Comparison of ENCODE assay signal across 28 cellular contexts in the genomic region with DNA sequence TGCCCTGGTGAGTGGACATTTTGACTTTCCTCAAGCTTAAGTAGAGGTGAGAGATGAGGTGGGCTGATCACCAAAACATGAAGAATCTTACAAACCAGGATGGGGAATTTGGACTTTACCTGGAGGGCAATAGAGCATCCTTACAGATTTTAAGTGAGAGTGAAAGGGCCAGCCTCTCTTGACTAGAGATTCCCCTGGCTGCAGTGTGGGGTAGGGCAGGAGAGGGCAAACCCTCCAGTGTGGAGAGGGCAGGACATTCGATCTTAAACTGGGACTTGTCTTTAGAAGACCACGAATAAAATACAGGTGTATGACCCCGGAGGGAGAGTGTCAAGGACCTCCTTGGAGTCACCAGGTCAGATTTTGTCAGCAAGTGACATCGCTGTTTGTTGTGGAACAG.
DNase-seq lines count a peak whose midpoint lies in the region; ATAC-seq, FAIRE-seq and TF ChIP-seq lines count a peak whose summit lies in the region.
"Had no signal": no experiment of that assay in that cellular context is flagged by ENCODE, and none has a peak within 500 bp of the region (broad histone marks: within the 10 kb centered on the region; RNA-seq: fewer than 3 reads in every experiment).

No MANE protein-coding gene starts in this region.

- no peaks in the 10 kb centered on the region for H3K79me2 ChIP-seq in GM23338 (replicated peaks; ENCODE audit: insufficient read depth)

- DNase-seq in GM23338 (ENCODE audit: low spot score) (no peak), HFFc6 (no peak), bronchial epithelial cell (ENCODE audit: low read depth) (no peak), mucosa of gallbladder (ENCODE audit: low spot score) (no peak)
- DNase-seq: Caco-2; CD8-positive, alpha-beta T cell; DMS79 treated with DMSO at 0.1 percent for 48 hours; GF-D8; Karpas-422; NCI-H1092; NCI-H1417 treated with DMSO at 0.1 percent for 48 hours; NCI-H1694 treated with DMSO at 0.1 percent for 48 hours; NCI-H2081 treated with DMSO at 0.1 percent for 48 hours; NCI-H524; NCI-H774; NK-92 treated with Interleukin-12 subunit alpha and Interleukin-12 subunit beta, amount 100 ng/mL, for 24 hours; PC-3; SJCRH30 had no signal

- H3K4me3 Mint-ChIP-seq in GM23338 (no peak overlapping the region), HFFc6 (no peak overlapping the region)
- no peak overlapping the region for H3K4me3 Mint-ChIP-seq in stimulated activated memory B cell treated with anti-CD40 and anti-IgM and Interleukin-4, amounts not matched to agents 10 μg/mL and 1 μg/mL and 100 μg/mL, for 72 hours
- H3K4me3 Mint-ChIP-seq: B cell; CD8-positive, alpha-beta T cell had no signal

- no peaks in the 10 kb centered on the region for H3F3A ChIP-seq in GM23338 (replicated peaks; ENCODE audit: low read depth)

- H3K27ac ChIP-seq in GM23338 (ENCODE audit: low read depth) = no peak overlapping the region
- H3K27ac ChIP-seq: C4-2B, SJCRH30 had no signal

- H3K27ac Mint-ChIP-seq in GM23338 (no peak overlapping the region), HFFc6 (no peak overlapping the region)
- H3K27ac Mint-ChIP-seq in stimulated activated memory B cell treated with anti-CD40 and anti-IgM and Interleukin-4, amounts not matched to agents 10 μg/mL and 1 μg/mL and 100 μg/mL, for 72 hours = no peak overlapping the region
- H3K27ac Mint-ChIP-seq: B cell; CD8-positive, alpha-beta T cell had no signal

- H3K36me3 ChIP-seq in GM23338 (ENCODE audit: insufficient read depth) = no peaks in the 10 kb centered on the region
- H3K36me3 ChIP-seq in bronchial epithelial cell (ENCODE audit: control insufficient read depth, insufficient read depth, low read length) = no peaks in the 10 kb centered on the region
- H3K36me3 ChIP-seq: HAP-1, SJCRH30 had no signal

- H3K4me3 ChIP-seq in GM23338 (no peak overlapping the region), bronchial epithelial cell (ENCODE audit: low read depth, low read length) (no peak overlapping the region)
- H3K4me3 ChIP-seq: HAP-1, SJCRH30 had no signal

- no peaks in the 10 kb centered on the region for H4K20me1 ChIP-seq in GM23338 (replicated peaks; ENCODE audit: insufficient read depth)

- FAIRE-seq in bronchial epithelial cell (lab: Jason Lieb, UNC) = peak; percentile 68
- FAIRE-seq: GM12892, GM19239 had no signal

- H3K9me3 Mint-ChIP-seq in GM23338 (no peaks in the 10 kb centered on the region), HFFc6 (no peaks in the 10 kb centered on the region)
- peaks cover 3% of the 10 kb centered on the region for H3K9me3 Mint-ChIP-seq in stimulated activated memory B cell treated with anti-CD40 and anti-IgM and Interleukin-4, amounts not matched to agents 10 μg/mL and 1 μg/mL and 100 μg/mL, for 72 hours
- H3K9me3 Mint-ChIP-seq: CD8-positive, alpha-beta T cell had no signal

- no peaks in the 10 kb centered on the region for H3K36me3 Mint-ChIP-seq in GM23338 (ENCODE audit: low read depth)
- H3K36me3 Mint-ChIP-seq in HFFc6 (ENCODE audit: low read depth) = no peaks in the 10 kb centered on the region; the same call in 1 of the 2 replicates
- no peaks in the 10 kb centered on the region for H3K36me3 Mint-ChIP-seq in stimulated activated memory B cell treated with anti-CD40 and anti-IgM and Interleukin-4, amounts not matched to agents 10 μg/mL and 1 μg/mL and 100 μg/mL, for 72 hours
- H3K36me3 Mint-ChIP-seq: CD8-positive, alpha-beta T cell had no signal

- H3K9me2 ChIP-seq in GM23338 (ENCODE audit: insufficient read depth) = peaks cover 8% of the 10 kb centered on the region; the same call in 1 of the 2 replicates

- no peak overlapping the region for H2AFZ ChIP-seq in GM23338

- peaks cover 7% of the 10 kb centered on the region for H3K4me1 ChIP-seq in GM23338 (ENCODE audit: insufficient read depth)
- H3K4me1 ChIP-seq: Caco-2, SJCRH30 had no signal

- ATAC-seq in GM23338 = peak; percentile 50; the same call in 2 of the 3 replicates
- peak; percentile 22 for ATAC-seq in stimulated activated memory B cell treated with anti-CD40 and anti-IgM and Interleukin-4, amounts not matched to agents 10 μg/mL and 1 μg/mL and 100 μg/mL, for 72 hours
- ATAC-seq in HG03342 (IDR thresholded peaks at IDR 0.05; ENCODE audit: unreplicated experiment) = no peak
- ATAC-seq in HG02571 (IDR thresholded peaks at IDR 0.05; ENCODE audit: unreplicated experiment) = no peak
- ATAC-seq: CD8-positive, alpha-beta T cell; PC-3; Right ventricle myocardium inferior; SK-N-SH treated with all-trans-retinoic acid at 6 μM for 48 hours had no signal

- H3K27me3 ChIP-seq in GM23338 (ENCODE audit: insufficient read depth) = no peaks in the 10 kb centered on the region
- H3K27me3 ChIP-seq in bronchial epithelial cell (ENCODE audit: control insufficient read depth, insufficient read depth, low read length) = no peaks in the 10 kb centered on the region
- H3K27me3 ChIP-seq: SJCRH30 had no signal

- H3K27me3 Mint-ChIP-seq in GM23338 (ENCODE audit: insufficient read depth, low read depth, poor library complexity) (peaks cover 13% of the 10 kb centered on the region), HFFc6 (ENCODE audit: insufficient read depth) (peaks cover 36% of the 10 kb centered on the region)
- peaks cover 20% of the 10 kb centered on the region for H3K27me3 Mint-ChIP-seq in stimulated activated memory B cell treated with anti-CD40 and anti-IgM and Interleukin-4, amounts not matched to agents 10 μg/mL and 1 μg/mL and 100 μg/mL, for 72 hours

- TF ChIP-seq CTCF in GM23338 (conservative IDR thresholded peaks at IDR 0.05; ENCODE audit: low read depth in 2 of 2) (no peak; a peak in 1 of 4 replicates), HFFc6 (IDR thresholded peaks at IDR 0.05) (0 out of 2 replicates have a peak, but pooled peaks have one; percentile 8), bronchial epithelial cell (IDR thresholded peaks at IDR 0.05; ENCODE audit: insufficient read depth, low read length, severe bottlenecking) (no peak)

- H3K4me1 Mint-ChIP-seq in GM23338 = peaks cover 15% of the 10 kb centered on the region
- peaks cover 11% of the 10 kb centered on the region for H3K4me1 Mint-ChIP-seq in HFFc6 (ENCODE audit: low read depth)
- no peaks in the 10 kb centered on the region for H3K4me1 Mint-ChIP-seq in stimulated activated memory B cell treated with anti-CD40 and anti-IgM and Interleukin-4, amounts not matched to agents 10 μg/mL and 1 μg/mL and 100 μg/mL, for 72 hours
- H3K4me1 Mint-ChIP-seq: B cell had no signal

- H3K4me2 ChIP-seq in GM23338 = no peak overlapping the region

TF ChIP-seq in GM23338, 12 proteins besides CTCF, POLR2A, EP300 and RAD21 (continues in another document):
- TF ChIP-seq NANOG (IDR thresholded peaks at IDR 0.05; ENCODE audit: borderline replicate concordance) (no peak), EZH2phosphoT487 (IDR thresholded peaks at IDR 0.05; ENCODE audit: unreplicated experiment) (no peak), ZNF331 (CRISPR knock-in tag; IDR thresholded peaks at IDR 0.05; ENCODE audit: low read depth) (no peak), CREB1 (CRISPR knock-in tag; IDR thresholded peaks at IDR 0.05; ENCODE audit: low read depth) (no peak)

Comparison
In these comparisons a context has a peak if more than half of its experiments do, and no peak if none do; other contexts are left out.
1. ATAC-seq: peak in GM23338 (single experiment) and stimulated activated memory B cell treated with anti-CD40 and anti-IgM and Interleukin-4, amounts not matched to agents 10 μg/mL and 1 μg/mL and 100 μg/mL, for 72 hours (single experiment); none in HG03342 (single experiment) and HG02571 (single experiment).